Comparison of ENCODE assay signal across 26 cellular contexts in genomic region chr15:80002267-80002666, GRCh38. TPM values are rescaled to one million over a fixed set of nuclear protein-coding genes. Genes with fewer than 3 reads are reported as not detected.
"Had no signal": no experiment of that assay in that cellular context is flagged by ENCODE, and none has a peak within 500 bp of the region (broad histone marks: within the 10 kb centered on the region; RNA-seq: fewer than 3 reads in every experiment).

No MANE protein-coding gene starts in this region.

- H3K27ac Mint-ChIP-seq: activated CD4-positive, alpha-beta T cell treated with anti-CD3 and anti-CD28 coated beads for 36 hours; activated CD4-positive, alpha-beta T cell treated with anti-CD3 and anti-CD28 coated beads, Interleukin-2, amount 10 ng/mL, durations not matched to agents 7 days and 5 days; activated CD8-positive, alpha-beta T cell treated with anti-CD3 and anti-CD28 coated beads, Interleukin-2, amount 10 ng/mL, durations not matched to agents 7 days and 5 days; activated naive CD4-positive, alpha-beta T cell treated with anti-CD3 and anti-CD28 coated beads, Interleukin-2, amount 50 U/mL, for 24 hours; activated naive CD8-positive, alpha-beta T cell treated with anti-CD3 and anti-CD28 coated beads, Interleukin-2, amount 10 ng/mL, durations not matched to agents 7 days and 5 days; activated T-cell treated with anti-CD3 and anti-CD28 coated beads, Interleukin-2, amount 50 U/mL, for 24 hours; activated T-helper 2 cell treated with anti-CD3 and anti-CD28 coated beads, Interferon-gamma antibody, Interleukin-2, Interleukin-4, amounts not matched to agents 10 μg/mL and 5 μg/mL and 100 μg/mL, durations not matched to agents 14 hours and 24 hours and 36 hours had no signal

- H3K27me3 ChIP-seq: body of pancreas, breast epithelium had no signal

- H3K4me1 ChIP-seq: body of pancreas, breast epithelium had no signal

- H3K9me3 ChIP-seq: body of pancreas, breast epithelium had no signal

- H3K27ac ChIP-seq: body of pancreas, breast epithelium had no signal

- H3K4me3 ChIP-seq: body of pancreas, breast epithelium had no signal

- H3K4me1 Mint-ChIP-seq: activated CD4-positive, alpha-beta T cell treated with anti-CD3 and anti-CD28 coated beads for 36 hours; activated CD4-positive, alpha-beta T cell treated with anti-CD3 and anti-CD28 coated beads, Interleukin-2, amount 10 ng/mL, durations not matched to agents 7 days and 5 days; activated naive CD4-positive, alpha-beta T cell treated with anti-CD3 and anti-CD28 coated beads, Interleukin-2, amount 50 U/mL, for 24 hours; activated naive CD8-positive, alpha-beta T cell treated with anti-CD3 and anti-CD28 coated beads, Interleukin-2, amount 10 ng/mL, durations not matched to agents 7 days and 5 days had no signal

- FAIRE-seq: astrocyte had no signal

- H3K27me3 Mint-ChIP-seq: activated CD4-positive, alpha-beta T cell treated with anti-CD3 and anti-CD28 coated beads for 36 hours; activated naive CD4-positive, alpha-beta T cell treated with anti-CD3 and anti-CD28 coated beads, Interleukin-2, amount 50 U/mL, for 24 hours; activated T-cell treated with anti-CD3 and anti-CD28 coated beads, Interleukin-2, amount 50 U/mL, for 24 hours had no signal

- H3K9me3 Mint-ChIP-seq: activated CD4-positive, alpha-beta T cell treated with anti-CD3 and anti-CD28 coated beads, Interleukin-2, amount 10 ng/mL, durations not matched to agents 7 days and 5 days; activated naive CD4-positive, alpha-beta T cell treated with anti-CD3 and anti-CD28 coated beads, Interleukin-2, amount 50 U/mL, for 24 hours; activated naive CD8-positive, alpha-beta T cell treated with anti-CD3 and anti-CD28 coated beads, Interleukin-2, amount 10 ng/mL, durations not matched to agents 7 days and 5 days; activated T-cell treated with anti-CD3 and anti-CD28 coated beads, Interleukin-2, amount 50 U/mL, for 24 hours; activated T-helper 2 cell treated with anti-CD3 and anti-CD28 coated beads, Interferon-gamma antibody, Interleukin-2, Interleukin-4, amounts not matched to agents 10 μg/mL and 5 μg/mL and 100 μg/mL, durations not matched to agents 14 hours and 24 hours and 36 hours had no signal

- H3K36me3 Mint-ChIP-seq: activated naive CD4-positive, alpha-beta T cell treated with anti-CD3 and anti-CD28 coated beads, Interleukin-2, amount 50 U/mL, for 24 hours; activated naive CD8-positive, alpha-beta T cell treated with anti-CD3 and anti-CD28 coated beads, Interleukin-2, amount 10 ng/mL, durations not matched to agents 7 days and 5 days had no signal

- H3K36me3 ChIP-seq: breast epithelium had no signal

- ATAC-seq: activated CD4-positive, alpha-beta T cell treated with anti-CD3 and anti-CD28 coated beads for 36 hours; activated CD4-positive, CD25-positive, alpha-beta regulatory T cell treated with anti-CD3 and anti-CD28 coated beads, Interleukin-2, amount 50 U/mL, for 24 hours; activated CD8-positive, alpha-beta T cell treated with anti-CD3 and anti-CD28 coated beads, Interleukin-2, amount 10 ng/mL, durations not matched to agents 7 days and 5 days; body of pancreas had no signal

- H3K4me3 Mint-ChIP-seq: activated CD4-positive, alpha-beta T cell treated with anti-CD3 and anti-CD28 coated beads for 36 hours; activated CD4-positive, alpha-beta T cell treated with anti-CD3 and anti-CD28 coated beads, Interleukin-2, amount 10 ng/mL, durations not matched to agents 7 days and 5 days; activated CD8-positive, alpha-beta T cell treated with anti-CD3 and anti-CD28 coated beads, Interleukin-2, amount 10 ng/mL, durations not matched to agents 7 days and 5 days; activated naive CD4-positive, alpha-beta T cell treated with anti-CD3 and anti-CD28 coated beads, Interleukin-2, amount 50 U/mL, for 24 hours; activated naive CD8-positive, alpha-beta T cell treated with anti-CD3 and anti-CD28 coated beads, Interleukin-2, amount 10 ng/mL, durations not matched to agents 7 days and 5 days; activated T-cell treated with anti-CD3 and anti-CD28 coated beads, Interleukin-2, amount 50 U/mL, for 24 hours had no signal

- DNase-seq: activated CD4-positive, alpha-beta T cell treated with anti-CD3 and anti-CD28 coated beads for 36 hours; activated CD4-positive, alpha-beta T cell treated with anti-CD3 and anti-CD28 coated beads, Interleukin-2, amount 10 ng/mL, durations not matched to agents 7 days and 5 days; activated CD4-positive, alpha-beta T cell treated with anti-CD3 and anti-CD28 coated beads, Interleukin-2, amount 50 U/mL, for 48 hours; activated CD8-positive, alpha-beta T cell treated with anti-CD3 and anti-CD28 coated beads, Interleukin-2, amount 10 ng/mL, durations not matched to agents 7 days and 5 days; activated gamma-delta T cell; activated naive CD4-positive, alpha-beta T cell treated with Interleukin-2 at 50 U/mL for 16 hours; activated naive CD8-positive, alpha-beta T cell treated with anti-CD3 and anti-CD28 coated beads, Interleukin-2, amount 10 ng/mL, durations not matched to agents 7 days and 5 days; activated T-cell treated with anti-CD3 and anti-CD28 coated beads, Interleukin-2, amount 50 U/mL, for 24 hours; amygdala; body of pancreas; NCI-H1105; NCI-H1417 treated with DMSO at 0.1 percent for 48 hours; NCI-H187 treated with DMSO at 0.1 percent for 48 hours; NCI-H510A; NCI-H526; NCI-H748 treated with DMSO at 0.1 percent for 48 hours; OCI-M1; Right ventricle myocardium superior; SW 1271; T-helper 1 cell; T1000 had no signal

RNA-seq across cellular contexts. Expression of gene BCL2A1, which starts 31.3 kb away (rescaled TPM):
- total RNA-seq: astrocyte had no signal
